Comparison of ENCODE assay signal across 1 cellular context in the genomic region with DNA sequence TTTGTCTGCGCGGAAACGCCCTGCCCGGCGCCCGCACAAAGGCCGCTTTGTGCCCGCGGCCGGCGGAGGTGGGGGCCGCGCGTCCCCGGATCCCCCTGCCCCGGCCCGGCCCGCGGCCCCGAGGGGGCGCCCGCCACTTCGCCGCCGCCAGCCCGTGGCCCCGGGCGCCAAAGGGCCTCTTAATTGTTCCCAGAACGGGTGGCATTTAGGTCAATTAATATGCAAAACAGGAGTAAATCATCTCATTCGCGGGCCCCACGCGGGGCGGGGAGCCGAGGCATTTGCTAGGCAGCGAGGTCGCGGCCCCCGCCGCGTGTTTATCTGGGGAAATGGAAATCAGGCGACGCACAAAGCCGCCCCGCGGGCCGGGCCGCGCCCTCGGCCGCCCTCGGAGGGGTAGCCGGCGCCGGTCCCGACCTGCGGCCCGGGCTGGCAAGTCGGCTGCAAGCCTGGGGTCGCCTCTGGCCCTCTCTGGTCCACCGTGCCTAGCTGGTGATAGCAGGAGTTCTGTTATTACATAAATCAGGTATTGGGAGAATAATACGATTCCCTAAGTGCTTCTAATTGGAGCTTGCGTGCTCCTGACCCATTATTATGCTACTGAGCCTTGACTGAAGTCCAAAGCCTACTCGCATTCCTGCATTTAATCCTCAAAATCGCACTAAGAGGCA.
TF ChIP-seq lines count a peak whose summit lies in the region.

No MANE protein-coding gene starts in this region.

TF ChIP-seq in GM23338, 12 proteins besides CTCF, POLR2A, EP300 and RAD21 (continued from another document):
- 0 out of 2 replicates have a peak, but pooled peaks have one; percentile 28 for TF ChIP-seq NANOG (IDR thresholded peaks at IDR 0.05; ENCODE audit: borderline replicate concordance)
- TF ChIP-seq, protein P1, sequence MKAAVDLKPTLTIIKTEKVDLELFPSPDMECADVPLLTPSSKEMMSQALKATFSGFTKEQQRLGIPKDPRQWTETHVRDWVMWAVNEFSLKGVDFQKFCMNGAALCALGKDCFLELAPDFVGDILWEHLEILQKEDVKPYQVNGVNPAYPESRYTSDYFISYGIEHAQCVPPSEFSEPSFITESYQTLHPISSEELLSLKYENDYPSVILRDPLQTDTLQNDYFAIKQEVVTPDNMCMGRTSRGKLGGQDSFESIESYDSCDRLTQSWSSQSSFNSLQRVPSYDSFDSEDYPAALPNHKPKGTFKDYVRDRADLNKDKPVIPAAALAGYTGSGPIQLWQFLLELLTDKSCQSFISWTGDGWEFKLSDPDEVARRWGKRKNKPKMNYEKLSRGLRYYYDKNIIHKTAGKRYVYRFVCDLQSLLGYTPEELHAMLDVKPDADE (IDR thresholded peaks at IDR 0.05): no peak
TF ChIP-seq in GM23338: peak in this region for 2.
